In genomic region chr16:18789515-18789849, GRCh38 we compare ENCODE assay signal across 2 cellular contexts.
TF ChIP-seq lines count a peak whose summit lies in the region.

No MANE protein-coding gene starts in this region.

TF ChIP-seq in SK-N-SH, 30 proteins besides CTCF, POLR2A, EP300 and RAD21 (continued from another document):
- TF ChIP-seq MAX (IDR thresholded peaks at IDR 0.05; ENCODE audit: low read depth) (no peak), JUND (IDR thresholded peaks at IDR 0.05) (no peak), RXRA (IDR thresholded peaks at IDR 0.05; ENCODE audit: borderline replicate concordance, low read depth) (no peak), FOSL2 (IDR thresholded peaks at IDR 0.05; ENCODE audit: borderline replicate concordance, low read depth) (no peak), TEAD4 (IDR thresholded peaks at IDR 0.05; ENCODE audit: borderline replicate concordance, insufficient read depth) (no peak), NFIC (IDR thresholded peaks at IDR 0.05; ENCODE audit: borderline replicate concordance) (no peak), EZH2phosphoT487 (IDR thresholded peaks at IDR 0.05; ENCODE audit: borderline replicate concordance, low read depth) (no peak), SMC3 (IDR thresholded peaks at IDR 0.05; ENCODE audit: low read depth, low read length) (no peak), GABPA (IDR thresholded peaks at IDR 0.05; ENCODE audit: low read depth) (no peak), MXI1 (IDR thresholded peaks at IDR 0.05; ENCODE audit: low read depth, low read length) (no peak), CHD2 (IDR thresholded peaks at IDR 0.05; ENCODE audit: low read length, partially characterized antibody) (no peak), RFX5 (IDR thresholded peaks at IDR 0.05; ENCODE audit: low read length) (no peak), SIN3A (IDR thresholded peaks at IDR 0.05; ENCODE audit: borderline replicate concordance, low read depth, low read length) (no peak), FOXJ3 (CRISPR knock-in tag; IDR thresholded peaks at IDR 0.05) (no peak), TCF12 (IDR thresholded peaks at IDR 0.05) (no peak)
- TF ChIP-seq, protein P1, sequence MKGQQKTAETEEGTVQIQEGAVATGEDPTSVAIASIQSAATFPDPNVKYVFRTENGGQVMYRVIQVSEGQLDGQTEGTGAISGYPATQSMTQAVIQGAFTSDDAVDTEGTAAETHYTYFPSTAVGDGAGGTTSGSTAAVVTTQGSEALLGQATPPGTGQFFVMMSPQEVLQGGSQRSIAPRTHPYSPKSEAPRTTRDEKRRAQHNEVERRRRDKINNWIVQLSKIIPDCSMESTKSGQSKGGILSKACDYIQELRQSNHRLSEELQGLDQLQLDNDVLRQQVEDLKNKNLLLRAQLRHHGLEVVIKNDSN (IDR thresholded peaks at IDR 0.05; ENCODE audit: borderline replicate concordance, low read depth): no peak
- TF ChIP-seq, protein P2, sequence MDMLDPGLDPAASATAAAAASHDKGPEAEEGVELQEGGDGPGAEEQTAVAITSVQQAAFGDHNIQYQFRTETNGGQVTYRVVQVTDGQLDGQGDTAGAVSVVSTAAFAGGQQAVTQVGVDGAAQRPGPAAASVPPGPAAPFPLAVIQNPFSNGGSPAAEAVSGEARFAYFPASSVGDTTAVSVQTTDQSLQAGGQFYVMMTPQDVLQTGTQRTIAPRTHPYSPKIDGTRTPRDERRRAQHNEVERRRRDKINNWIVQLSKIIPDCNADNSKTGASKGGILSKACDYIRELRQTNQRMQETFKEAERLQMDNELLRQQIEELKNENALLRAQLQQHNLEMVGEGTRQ (IDR thresholded peaks at IDR 0.05; ENCODE audit: borderline replicate concordance, low read depth, low read length): no peak
- TF ChIP-seq, protein P3, sequence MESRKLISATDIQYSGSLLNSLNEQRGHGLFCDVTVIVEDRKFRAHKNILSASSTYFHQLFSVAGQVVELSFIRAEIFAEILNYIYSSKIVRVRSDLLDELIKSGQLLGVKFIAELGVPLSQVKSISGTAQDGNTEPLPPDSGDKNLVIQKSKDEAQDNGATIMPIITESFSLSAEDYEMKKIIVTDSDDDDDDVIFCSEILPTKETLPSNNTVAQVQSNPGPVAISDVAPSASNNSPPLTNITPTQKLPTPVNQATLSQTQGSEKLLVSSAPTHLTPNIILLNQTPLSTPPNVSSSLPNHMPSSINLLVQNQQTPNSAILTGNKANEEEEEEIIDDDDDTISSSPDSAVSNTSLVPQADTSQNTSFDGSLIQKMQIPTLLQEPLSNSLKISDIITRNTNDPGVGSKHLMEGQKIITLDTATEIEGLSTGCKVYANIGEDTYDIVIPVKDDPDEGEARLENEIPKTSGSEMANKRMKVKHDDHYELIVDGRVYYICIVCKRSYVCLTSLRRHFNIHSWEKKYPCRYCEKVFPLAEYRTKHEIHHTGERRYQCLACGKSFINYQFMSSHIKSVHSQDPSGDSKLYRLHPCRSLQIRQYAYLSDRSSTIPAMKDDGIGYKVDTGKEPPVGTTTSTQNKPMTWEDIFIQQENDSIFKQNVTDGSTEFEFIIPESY (IDR thresholded peaks at IDR 0.05; ENCODE audit: borderline replicate concordance, low read depth): no peak

TF ChIP-seq in HepG2, 621 proteins besides CTCF, POLR2A, EP300 and RAD21 (continued from another document and continues in another):
- TF ChIP-seq ZNF720 (CRISPR knock-in tag; IDR thresholded peaks at IDR 0.05): no peak
- TF ChIP-seq BCL6 (CRISPR knock-in tag; IDR thresholded peaks at IDR 0.05): no peak
- TF ChIP-seq ZNF878 (CRISPR knock-in tag; IDR thresholded peaks at IDR 0.05): peak; percentile 18; the same call in 1 of the 2 replicates
- no peak for TF ChIP-seq BORCS8-MEF2B (CRISPR knock-in tag; IDR thresholded peaks at IDR 0.05)
- TF ChIP-seq MAF1 (CRISPR knock-in tag; IDR thresholded peaks at IDR 0.05; ENCODE audit: borderline replicate concordance): no peak
- no peak for TF ChIP-seq PRMT3 (CRISPR knock-in tag; IDR thresholded peaks at IDR 0.05; ENCODE audit: borderline replicate concordance, low read depth)
- no peak for TF ChIP-seq FOXK1 (CRISPR knock-in tag; IDR thresholded peaks at IDR 0.05; ENCODE audit: borderline replicate concordance, low read depth)
- TF ChIP-seq, protein P4, sequence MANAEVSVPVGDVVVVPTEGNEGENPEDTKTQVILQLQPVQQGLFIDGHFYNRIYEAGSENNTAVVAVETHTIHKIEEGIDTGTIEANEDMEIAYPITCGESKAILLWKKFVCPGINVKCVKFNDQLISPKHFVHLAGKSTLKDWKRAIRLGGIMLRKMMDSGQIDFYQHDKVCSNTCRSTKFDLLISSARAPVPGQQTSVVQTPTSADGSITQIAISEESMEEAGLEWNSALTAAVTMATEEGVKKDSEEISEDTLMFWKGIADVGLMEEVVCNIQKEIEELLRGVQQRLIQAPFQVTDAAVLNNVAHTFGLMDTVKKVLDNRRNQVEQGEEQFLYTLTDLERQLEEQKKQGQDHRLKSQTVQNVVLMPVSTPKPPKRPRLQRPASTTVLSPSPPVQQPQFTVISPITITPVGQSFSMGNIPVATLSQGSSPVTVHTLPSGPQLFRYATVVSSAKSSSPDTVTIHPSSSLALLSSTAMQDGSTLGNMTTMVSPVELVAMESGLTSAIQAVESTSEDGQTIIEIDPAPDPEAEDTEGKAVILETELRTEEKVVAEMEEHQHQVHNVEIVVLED (CRISPR knock-in tag; IDR thresholded peaks at IDR 0.05; ENCODE audit: borderline replicate concordance): no peak
- 0 out of 2 replicates have a peak, but pooled peaks have one; percentile 16 for TF ChIP-seq ZNF17 (CRISPR knock-in tag; IDR thresholded peaks at IDR 0.05)
- TF ChIP-seq, protein P5, sequence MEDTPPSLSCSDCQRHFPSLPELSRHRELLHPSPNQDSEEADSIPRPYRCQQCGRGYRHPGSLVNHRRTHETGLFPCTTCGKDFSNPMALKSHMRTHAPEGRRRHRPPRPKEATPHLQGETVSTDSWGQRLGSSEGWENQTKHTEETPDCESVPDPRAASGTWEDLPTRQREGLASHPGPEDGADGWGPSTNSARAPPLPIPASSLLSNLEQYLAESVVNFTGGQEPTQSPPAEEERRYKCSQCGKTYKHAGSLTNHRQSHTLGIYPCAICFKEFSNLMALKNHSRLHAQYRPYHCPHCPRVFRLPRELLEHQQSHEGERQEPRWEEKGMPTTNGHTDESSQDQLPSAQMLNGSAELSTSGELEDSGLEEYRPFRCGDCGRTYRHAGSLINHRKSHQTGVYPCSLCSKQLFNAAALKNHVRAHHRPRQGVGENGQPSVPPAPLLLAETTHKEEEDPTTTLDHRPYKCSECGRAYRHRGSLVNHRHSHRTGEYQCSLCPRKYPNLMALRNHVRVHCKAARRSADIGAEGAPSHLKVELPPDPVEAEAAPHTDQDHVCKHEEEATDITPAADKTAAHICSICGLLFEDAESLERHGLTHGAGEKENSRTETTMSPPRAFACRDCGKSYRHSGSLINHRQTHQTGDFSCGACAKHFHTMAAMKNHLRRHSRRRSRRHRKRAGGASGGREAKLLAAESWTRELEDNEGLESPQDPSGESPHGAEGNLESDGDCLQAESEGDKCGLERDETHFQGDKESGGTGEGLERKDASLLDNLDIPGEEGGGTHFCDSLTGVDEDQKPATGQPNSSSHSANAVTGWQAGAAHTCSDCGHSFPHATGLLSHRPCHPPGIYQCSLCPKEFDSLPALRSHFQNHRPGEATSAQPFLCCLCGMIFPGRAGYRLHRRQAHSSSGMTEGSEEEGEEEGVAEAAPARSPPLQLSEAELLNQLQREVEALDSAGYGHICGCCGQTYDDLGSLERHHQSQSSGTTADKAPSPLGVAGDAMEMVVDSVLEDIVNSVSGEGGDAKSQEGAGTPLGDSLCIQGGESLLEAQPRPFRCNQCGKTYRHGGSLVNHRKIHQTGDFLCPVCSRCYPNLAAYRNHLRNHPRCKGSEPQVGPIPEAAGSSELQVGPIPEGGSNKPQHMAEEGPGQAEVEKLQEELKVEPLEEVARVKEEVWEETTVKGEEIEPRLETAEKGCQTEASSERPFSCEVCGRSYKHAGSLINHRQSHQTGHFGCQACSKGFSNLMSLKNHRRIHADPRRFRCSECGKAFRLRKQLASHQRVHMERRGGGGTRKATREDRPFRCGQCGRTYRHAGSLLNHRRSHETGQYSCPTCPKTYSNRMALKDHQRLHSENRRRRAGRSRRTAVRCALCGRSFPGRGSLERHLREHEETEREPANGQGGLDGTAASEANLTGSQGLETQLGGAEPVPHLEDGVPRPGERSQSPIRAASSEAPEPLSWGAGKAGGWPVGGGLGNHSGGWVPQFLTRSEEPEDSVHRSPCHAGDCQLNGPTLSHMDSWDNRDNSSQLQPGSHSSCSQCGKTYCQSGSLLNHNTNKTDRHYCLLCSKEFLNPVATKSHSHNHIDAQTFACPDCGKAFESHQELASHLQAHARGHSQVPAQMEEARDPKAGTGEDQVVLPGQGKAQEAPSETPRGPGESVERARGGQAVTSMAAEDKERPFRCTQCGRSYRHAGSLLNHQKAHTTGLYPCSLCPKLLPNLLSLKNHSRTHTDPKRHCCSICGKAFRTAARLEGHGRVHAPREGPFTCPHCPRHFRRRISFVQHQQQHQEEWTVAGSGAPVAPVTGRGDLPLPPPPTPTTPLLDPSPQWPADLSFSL (CRISPR knock-in tag; IDR thresholded peaks at IDR 0.05): no peak
- TF ChIP-seq DNMT1 (CRISPR knock-in tag; IDR thresholded peaks at IDR 0.05): no peak
- TF ChIP-seq KDM5A (IDR thresholded peaks at IDR 0.05; ENCODE audit: borderline replicate concordance, low read length): 0 out of 2 replicates have a peak, but pooled peaks have one; percentile 72
- TF ChIP-seq GTF2F1 (IDR thresholded peaks at IDR 0.05; ENCODE audit: low read length): peak; percentile 59; the same call in 1 of the 2 replicates
- TF ChIP-seq FOXA3 (CRISPR knock-in tag; IDR thresholded peaks at IDR 0.05): 0 out of 2 replicates have a peak, but pooled peaks have one; percentile 1
- no peak for TF ChIP-seq ETV5 (CRISPR knock-in tag; IDR thresholded peaks at IDR 0.05; ENCODE audit: borderline replicate concordance)
- TF ChIP-seq CEBPG (CRISPR knock-in tag; IDR thresholded peaks at IDR 0.05): no peak
- 0 out of 2 replicates have a peak, but pooled peaks have one; percentile 12 for TF ChIP-seq NFIC (IDR thresholded peaks at IDR 0.05; ENCODE audit: low read length)
- TF ChIP-seq, protein P6, sequence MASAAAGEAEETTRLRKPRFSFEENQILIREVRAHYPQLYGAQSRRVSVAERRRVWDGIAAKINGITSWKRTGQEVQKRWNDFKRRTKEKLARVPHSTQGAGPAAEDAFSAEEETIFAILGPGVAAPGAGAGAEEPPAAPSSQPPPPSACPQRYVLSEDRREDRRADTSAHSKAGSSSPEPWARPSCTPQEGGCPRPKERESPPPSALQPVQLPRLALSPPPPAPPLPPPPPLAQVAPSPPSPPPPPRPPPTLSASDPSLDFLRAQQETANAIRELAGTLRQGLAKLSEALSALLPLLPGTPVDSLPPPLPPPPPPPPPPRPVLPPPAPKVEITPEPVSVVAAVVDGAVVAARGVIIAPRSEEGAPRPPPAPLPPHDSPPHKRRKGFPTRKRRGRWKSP (CRISPR knock-in tag; IDR thresholded peaks at IDR 0.05): 0 out of 2 replicates have a peak, but pooled peaks have one; percentile 15
- TF ChIP-seq ZNF20 (CRISPR knock-in tag; IDR thresholded peaks at IDR 0.05): no peak
- TF ChIP-seq, protein P7, sequence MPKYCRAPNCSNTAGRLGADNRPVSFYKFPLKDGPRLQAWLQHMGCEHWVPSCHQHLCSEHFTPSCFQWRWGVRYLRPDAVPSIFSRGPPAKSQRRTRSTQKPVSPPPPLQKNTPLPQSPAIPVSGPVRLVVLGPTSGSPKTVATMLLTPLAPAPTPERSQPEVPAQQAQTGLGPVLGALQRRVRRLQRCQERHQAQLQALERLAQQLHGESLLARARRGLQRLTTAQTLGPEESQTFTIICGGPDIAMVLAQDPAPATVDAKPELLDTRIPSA (CRISPR knock-in tag; IDR thresholded peaks at IDR 0.05; ENCODE audit: borderline replicate concordance): no peak
- TF ChIP-seq, protein P8, sequence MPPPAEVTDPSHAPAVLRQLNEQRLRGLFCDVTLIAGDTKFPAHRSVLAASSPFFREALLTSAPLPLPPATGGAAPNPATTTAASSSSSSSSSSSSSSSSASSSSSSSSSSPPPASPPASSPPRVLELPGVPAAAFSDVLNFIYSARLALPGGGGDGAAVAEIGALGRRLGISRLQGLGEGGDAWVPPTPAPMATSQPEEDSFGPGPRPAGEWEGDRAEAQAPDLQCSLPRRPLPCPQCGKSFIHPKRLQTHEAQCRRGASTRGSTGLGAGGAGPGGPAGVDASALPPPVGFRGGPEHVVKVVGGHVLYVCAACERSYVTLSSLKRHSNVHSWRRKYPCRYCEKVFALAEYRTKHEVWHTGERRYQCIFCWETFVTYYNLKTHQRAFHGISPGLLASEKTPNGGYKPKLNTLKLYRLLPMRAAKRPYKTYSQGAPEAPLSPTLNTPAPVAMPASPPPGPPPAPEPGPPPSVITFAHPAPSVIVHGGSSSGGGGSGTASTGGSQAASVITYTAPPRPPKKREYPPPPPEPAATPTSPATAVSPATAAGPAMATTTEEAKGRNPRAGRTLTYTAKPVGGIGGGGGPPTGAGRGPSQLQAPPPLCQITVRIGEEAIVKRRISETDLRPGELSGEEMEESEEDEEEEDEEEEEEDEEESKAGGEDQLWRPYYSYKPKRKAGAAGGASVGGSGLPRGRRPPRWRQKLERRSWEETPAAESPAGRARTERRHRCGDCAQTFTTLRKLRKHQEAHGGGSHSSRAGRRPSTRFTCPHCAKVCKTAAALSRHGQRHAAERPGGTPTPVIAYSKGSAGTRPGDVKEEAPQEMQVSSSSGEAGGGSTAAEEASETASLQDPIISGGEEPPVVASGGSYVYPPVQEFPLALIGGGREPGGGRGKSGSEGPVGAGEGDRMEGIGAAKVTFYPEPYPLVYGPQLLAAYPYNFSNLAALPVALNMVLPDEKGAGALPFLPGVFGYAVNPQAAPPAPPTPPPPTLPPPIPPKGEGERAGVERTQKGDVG (CRISPR knock-in tag; IDR thresholded peaks at IDR 0.05; ENCODE audit: borderline replicate concordance): no peak
- TF ChIP-seq, protein P9, sequence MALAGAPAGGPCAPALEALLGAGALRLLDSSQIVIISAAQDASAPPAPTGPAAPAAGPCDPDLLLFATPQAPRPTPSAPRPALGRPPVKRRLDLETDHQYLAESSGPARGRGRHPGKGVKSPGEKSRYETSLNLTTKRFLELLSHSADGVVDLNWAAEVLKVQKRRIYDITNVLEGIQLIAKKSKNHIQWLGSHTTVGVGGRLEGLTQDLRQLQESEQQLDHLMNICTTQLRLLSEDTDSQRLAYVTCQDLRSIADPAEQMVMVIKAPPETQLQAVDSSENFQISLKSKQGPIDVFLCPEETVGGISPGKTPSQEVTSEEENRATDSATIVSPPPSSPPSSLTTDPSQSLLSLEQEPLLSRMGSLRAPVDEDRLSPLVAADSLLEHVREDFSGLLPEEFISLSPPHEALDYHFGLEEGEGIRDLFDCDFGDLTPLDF (CRISPR knock-in tag; IDR thresholded peaks at IDR 0.05): no peak
- TF ChIP-seq, protein P10, sequence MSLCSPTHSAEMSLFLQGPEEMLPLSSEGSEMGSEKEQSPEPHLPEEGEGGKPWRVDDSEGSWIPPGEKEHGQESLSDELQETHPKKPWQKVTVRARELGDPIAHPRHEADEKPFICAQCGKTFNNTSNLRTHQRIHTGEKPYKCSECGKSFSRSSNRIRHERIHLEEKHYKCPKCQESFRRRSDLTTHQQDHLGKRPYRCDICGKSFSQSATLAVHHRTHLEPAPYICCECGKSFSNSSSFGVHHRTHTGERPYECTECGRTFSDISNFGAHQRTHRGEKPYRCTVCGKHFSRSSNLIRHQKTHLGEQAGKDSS (CRISPR knock-in tag; IDR thresholded peaks at IDR 0.05; ENCODE audit: borderline replicate concordance, low read depth): no peak
- TF ChIP-seq SIN3B (IDR thresholded peaks at IDR 0.05; ENCODE audit: low read length): 0 out of 2 replicates have a peak, but pooled peaks have one; percentile 43
- no peak for TF ChIP-seq BRCA1 (CRISPR knock-in tag; IDR thresholded peaks at IDR 0.05)
